8 cellular contexts compared by ENCODE assay signal in genomic region chr2:238606311-238606710, GRCh38.
"Had no signal": no experiment of that assay in that cellular context is flagged by ENCODE, and none has a peak within 500 bp of the region (broad histone marks: within the 10 kb centered on the region; RNA-seq: fewer than 3 reads in every experiment).

No MANE protein-coding gene starts in this region.

- H3K36me3 ChIP-seq: HAP-1 had no signal

- H3K9me3 ChIP-seq: HAP-1 had no signal

- H3K27ac ChIP-seq: GM23248 had no signal

- H3K4me3 ChIP-seq: GM23248, GM23338, HAP-1 had no signal

- H3K4me1 ChIP-seq: HAP-1 had no signal

- DNase-seq: GM23248, GOT3, H7, H9, HCEC 1CT, HFFc6 had no signal
